ENCODE assay signal across 9 cellular contexts in genomic region chr6:3208775-3209113, GRCh38. TPM values are rescaled to one million over a fixed set of nuclear protein-coding genes. Genes with fewer than 3 reads are reported as not detected.
A peak's percentile ranks its signal among the peaks of the same experiment; 100 is the strongest.
DNase-seq lines count a peak whose midpoint lies in the region; ATAC-seq and TF ChIP-seq lines count a peak whose summit lies in the region.
"Had no signal": no experiment of that assay in that cellular context is flagged by ENCODE, and none has a peak within 500 bp of the region (broad histone marks: within the 10 kb centered on the region; RNA-seq: fewer than 3 reads in every experiment).

No MANE protein-coding gene starts in this region.

- H3K27ac Mint-ChIP-seq in activated T-cell treated with anti-CD3 and anti-CD28 coated beads, Interleukin-2, amount 50 U/mL, for 72 hours, result peak overlapping the region; percentile 82
- H3K27ac Mint-ChIP-seq in WTC11, result peak overlapping the region; percentile 80
- H3K27ac Mint-ChIP-seq in glutamatergic neuron (ENCODE audit: unreplicated experiment), result peak overlapping the region; percentile 72

- peak overlapping the region in 3 of 4 donors; percentile 4 to 83 (median 82) for H3K27ac ChIP-seq in tibial nerve
- H3K27ac ChIP-seq: C4-2B had no signal

- TF ChIP-seq CTCF in WTC11 (IDR thresholded peaks at IDR 0.05) (no peak), glutamatergic neuron (IDR thresholded peaks at IDR 0.05; ENCODE audit: partially characterized antibody, unreplicated experiment) (no peak), tibial nerve (IDR thresholded peaks at IDR 0.05) (no peak)

- DNase-seq in activated T-cell treated with anti-CD3 and anti-CD28 coated beads, Interleukin-2, amount 50 U/mL, for 72 hours, result no peak
- DNase-seq in activated T-cell treated with anti-CD3 and anti-CD28 coated beads for 4 hours, result no peak
- no peak for DNase-seq in WTC11 (ENCODE audit: low spot score)
- DNase-seq in glutamatergic neuron, result no peak
- DNase-seq in tibial nerve (ENCODE audit: low spot score in 2 of 2), result no peak
- DNase-seq in stimulated activated CD4-positive, alpha-beta T cell treated with anti-CD3 and anti-CD28 coated beads, Interleukin-4, amount 100 ng/mL, for 1 hour, result no peak
- no peak for DNase-seq in hippocampal formation (lab: John Stamatoyannopoulos, UW)
- DNase-seq in effector CD8-positive, alpha-beta T cell (lab: John Stamatoyannopoulos, UW), result no peak

- H3K27me3 Mint-ChIP-seq in activated T-cell treated with anti-CD3 and anti-CD28 coated beads, Interleukin-2, amount 50 U/mL, for 72 hours (ENCODE audit: low read depth), result peaks cover 55% of the 10 kb centered on the region
- no peaks in the 10 kb centered on the region for H3K27me3 Mint-ChIP-seq in WTC11 (ENCODE audit: low read depth)
- H3K27me3 Mint-ChIP-seq in glutamatergic neuron (ENCODE audit: unreplicated experiment), result no peaks in the 10 kb centered on the region

- POLR2A ChIA-PET in WTC11 (lab: Charles Lee), result interaction anchor here (0.9 to 1.6 kb wide), 8 partner anchors 15 to 51 kb away, joined by 3 to 9 read pairs (median 5); partner anchors contain the start of genes TUBB2A and TUBB2B

- H3K9me3 Mint-ChIP-seq in activated T-cell treated with anti-CD3 and anti-CD28 coated beads, Interleukin-2, amount 50 U/mL, for 72 hours, result no peaks in the 10 kb centered on the region
- no peaks in the 10 kb centered on the region for H3K9me3 Mint-ChIP-seq in WTC11
- H3K9me3 Mint-ChIP-seq in glutamatergic neuron (ENCODE audit: unreplicated experiment), result peaks cover 6% of the 10 kb centered on the region

- peaks cover 0 to 6% of the 10 kb centered on the region in 2 donors for H3K36me3 Mint-ChIP-seq in activated T-cell treated with anti-CD3 and anti-CD28 coated beads, Interleukin-2, amount 50 U/mL, for 72 hours (ENCODE audit: insufficient read depth in 2 of 2)
- H3K36me3 Mint-ChIP-seq in WTC11, result no peaks in the 10 kb centered on the region
- peaks cover 10% of the 10 kb centered on the region for H3K36me3 Mint-ChIP-seq in glutamatergic neuron (ENCODE audit: unreplicated experiment)

- TF ChIP-seq POLR2A in tibial nerve (IDR thresholded peaks at IDR 0.05), result no peak

- WGBS in tibial nerve, 2 donors, result 56 to 97% methylated on average over 1 of the region's 1 CpG

- TF ChIP-seq EP300 in tibial nerve (IDR thresholded peaks at IDR 0.05), result no peak

- H3K36me3 ChIP-seq in tibial nerve, result no peaks in the 10 kb centered on the region

- H3K4me3 Mint-ChIP-seq in activated T-cell treated with anti-CD3 and anti-CD28 coated beads, Interleukin-2, amount 50 U/mL, for 72 hours, result peak overlapping the region; percentile 81 to 86
- peak overlapping the region; percentile 40 for H3K4me3 Mint-ChIP-seq in WTC11
- peak overlapping the region; percentile 53 for H3K4me3 Mint-ChIP-seq in glutamatergic neuron (ENCODE audit: unreplicated experiment)

- CTCF ChIA-PET in WTC11 (lab: Charles Lee), result interaction anchor here (0.6 to 3.2 kb wide), 14 partner anchors 14 to 207 kb away, joined by 3 to 23 read pairs (median 4); partner anchors contain the start of gene TUBB2A

- no peaks in the 10 kb centered on the region for H3K27me3 ChIP-seq in tibial nerve

- H3K4me3 ChIP-seq in tibial nerve, result no peak overlapping the region

- no peak for ATAC-seq in activated T-cell treated with anti-CD3 and anti-CD28 coated beads, Interleukin-2, amount 50 U/mL, for 72 hours (replicated peaks in 1 of 2)
- ATAC-seq in WTC11, result no peak

- peaks cover 0 to 5% (median 0%) of the 10 kb centered on the region in 4 donors for H3K9me3 ChIP-seq in tibial nerve

- H3K4me1 ChIP-seq in tibial nerve, result peaks cover 0 to 38% (median 14%) of the 10 kb centered on the region in 4 donors

- peaks cover 25% of the 10 kb centered on the region for H3K4me1 Mint-ChIP-seq in activated T-cell treated with anti-CD3 and anti-CD28 coated beads, Interleukin-2, amount 50 U/mL, for 72 hours (ENCODE audit: low read depth)
- H3K4me1 Mint-ChIP-seq in WTC11 (peaks cover 27% of the 10 kb centered on the region), glutamatergic neuron (ENCODE audit: low read depth, unreplicated experiment) (peaks cover 13% of the 10 kb centered on the region)

TF ChIP-seq in WTC11, 78 proteins besides CTCF, POLR2A, EP300 and RAD21:
- TF ChIP-seq IRF1 (CRISPR knock-in tag; IDR thresholded peaks at IDR 0.05) (no peak), ATF3 (CRISPR knock-in tag; conservative IDR thresholded peaks at IDR 0.05) (no peak), ZNF263 (CRISPR knock-in tag; IDR thresholded peaks at IDR 0.05; ENCODE audit: low read depth) (no peak), TCF7 (CRISPR knock-in tag; IDR thresholded peaks at IDR 0.05; ENCODE audit: low read depth) (no peak), MLX (CRISPR knock-in tag; IDR thresholded peaks at IDR 0.05) (no peak), SP1 (CRISPR knock-in tag; conservative IDR thresholded peaks at IDR 0.05) (no peak), ZNF396 (CRISPR knock-in tag; IDR thresholded peaks at IDR 0.05; ENCODE audit: borderline replicate concordance) (no peak), ZNF512 (CRISPR knock-in tag; IDR thresholded peaks at IDR 0.05; ENCODE audit: borderline replicate concordance) (no peak)

RNA-seq across cellular contexts. Expression of gene TUBB2B, which starts 18.7 kb away (rescaled TPM):
- under 1 TPM in 1 of 2 donors, not detected in 1; 0.35 TPM for total RNA-seq in activated T-cell treated with anti-CD3 and anti-CD28 coated beads, Interleukin-2, amount 50 U/mL, for 72 hours
- total RNA-seq in WTC11 (2021) (591 to 627 TPM (median 616 TPM) in 3 replicates), glutamatergic neuron (ENCODE audit: unreplicated experiment) (1,777 TPM), tibial nerve (10 to 100 TPM; 13.7 to 47.6 (median 32.6) TPM)

RNA-seq across cellular contexts. Expression of gene PSMG4, which starts 50.0 kb away (rescaled TPM):
- 10 to 100 TPM; 21.8 to 29.1 TPM for total RNA-seq in activated T-cell treated with anti-CD3 and anti-CD28 coated beads, Interleukin-2, amount 50 U/mL, for 72 hours
- total RNA-seq in WTC11 (2021), result 30.2 to 38.2 TPM (median 32.5 TPM) in 3 replicates
- 37.2 TPM for total RNA-seq in glutamatergic neuron (ENCODE audit: unreplicated experiment)
- total RNA-seq in tibial nerve, result 10 to 100 TPM; 14.7 to 36.5 (median 31.8) TPM

RNA-seq across cellular contexts. Expression of gene TUBB2A, which starts 51.4 kb away (rescaled TPM):
- total RNA-seq in activated T-cell treated with anti-CD3 and anti-CD28 coated beads, Interleukin-2, amount 50 U/mL, for 72 hours, result 1 to 10 TPM; 2.3 to 2.8 TPM
- 357 to 403 TPM (median 394 TPM) in 3 replicates for total RNA-seq in WTC11 (2021)
- total RNA-seq in glutamatergic neuron (ENCODE audit: unreplicated experiment), result 769 TPM
- total RNA-seq in tibial nerve, result 100 to 1,000 TPM in 1 of 4 donors, 10 to 100 TPM in 3; 37.5 to 100 (median 68.0) TPM

Comparison
In these comparisons a context has a peak if more than half of its experiments do, and no peak if none do; other contexts are left out.
1. RNA of gene TUBB2B, which starts 18.7 kb away (total RNA-seq): 1,777 TPM in glutamatergic neuron (single experiment) and 591 to 627 TPM in WTC11; 13.7 to 47.6 TPM in tibial nerve and 0.35 TPM in activated T-cell treated with anti-CD3 and anti-CD28 coated beads, Interleukin-2, amount 50 U/mL, for 72 hours; every median in the first group is over 10 times any median in the second.
2. RNA of gene TUBB2A, which starts 51.4 kb away (total RNA-seq): 769 TPM in glutamatergic neuron (single experiment), 357 to 403 TPM in WTC11 and 37.5 to 100 TPM in tibial nerve; 2.3 to 2.8 TPM in activated T-cell treated with anti-CD3 and anti-CD28 coated beads, Interleukin-2, amount 50 U/mL, for 72 hours; every median in the first group is over 10 times any median in the second.
3. Peak in every context shown above with its lines, with median percentiles within 50 percentile points of each other: H3K27ac Mint-ChIP-seq and H3K4me3 Mint-ChIP-seq.